In the genomic region with DNA sequence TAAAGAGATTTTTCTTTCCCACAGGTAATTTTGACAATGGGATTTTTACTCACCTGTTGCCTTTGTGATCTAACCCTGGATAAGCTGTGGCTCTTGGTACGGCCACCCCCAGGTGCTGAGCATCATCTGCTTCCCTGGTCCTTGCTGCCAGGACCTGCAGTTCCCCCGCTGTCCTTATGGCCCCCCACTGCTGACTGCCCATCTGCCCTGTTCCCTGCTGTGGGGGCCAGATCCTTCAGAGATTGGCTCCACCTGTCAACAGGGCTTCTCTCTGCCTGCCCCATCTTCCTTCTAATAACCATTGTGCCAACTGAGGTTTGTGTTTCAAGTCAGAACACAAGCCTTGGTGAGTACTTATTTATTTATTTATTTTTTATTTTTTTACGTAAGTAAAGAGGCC, we compare ENCODE assay signal across 28 cellular contexts.
DNase-seq lines count a peak whose midpoint lies in the region; ATAC-seq and TF ChIP-seq lines count a peak whose summit lies in the region.
"Had no signal": no experiment of that assay in that cellular context is flagged by ENCODE, and none has a peak within 500 bp of the region (broad histone marks: within the 10 kb centered on the region; RNA-seq: fewer than 3 reads in every experiment).

No MANE protein-coding gene starts in this region.

- H3K4me3 Mint-ChIP-seq in CD4-positive, CD25-positive, alpha-beta regulatory T cell, result peak overlapping the region in 2 of 4 donors; percentile 31 to 55
- no peak overlapping the region for H3K4me3 Mint-ChIP-seq in CD8-positive, alpha-beta T cell
- no peak overlapping the region for H3K4me3 Mint-ChIP-seq in T-helper 17 cell
- H3K4me3 Mint-ChIP-seq: activated CD4-positive, alpha-beta T cell treated with anti-CD3 and anti-CD28 coated beads, Interleukin-2, amount 10 ng/mL, durations not matched to agents 7 days and 5 days; activated CD8-positive, alpha-beta memory T cell treated with anti-CD3 and anti-CD28 coated beads, Interleukin-2, amount 10 ng/mL, durations not matched to agents 7 days and 5 days; mesothelial cell of epicardium had no signal

- 97 to 100% (median 99%) methylated on average over 3 of the region's 3 CpGs for WGBS in psoas muscle, 3 donors

- peak overlapping the region; percentile 61 for H3K9ac ChIP-seq in iPS-18a (ENCODE audit: low read length)
- H3K9ac ChIP-seq: SK-N-SH had no signal

- H3K9me3 ChIP-seq in CD4-positive, CD25-positive, alpha-beta regulatory T cell (ENCODE audit: control insufficient read depth in 2 of 2, low read length in 2 of 2), result no peaks in the 10 kb centered on the region
- no peaks in the 10 kb centered on the region for H3K9me3 ChIP-seq in CD8-positive, alpha-beta T cell (ENCODE audit: low read length)
- H3K9me3 ChIP-seq in T-helper 17 cell (ENCODE audit: control insufficient read depth, low read length, poor library complexity, severe bottlenecking) (no peaks in the 10 kb centered on the region), iPS-18a (ENCODE audit: control insufficient read depth, low read depth, low read length) (no peaks in the 10 kb centered on the region), osteoblast (ENCODE audit: low read depth, low read length) (no peaks in the 10 kb centered on the region), vagina (no peaks in the 10 kb centered on the region), psoas muscle (no peaks in the 10 kb centered on the region)
- H3K9me3 ChIP-seq: left lung, SK-N-SH, transverse colon had no signal

- peaks cover 2% of the 10 kb centered on the region for H4K20me1 ChIP-seq in osteoblast (ENCODE audit: insufficient read depth, low read length)

- peak overlapping the region in 2 of 3 donors; percentile 85 to 90 for H3K27ac Mint-ChIP-seq in CD4-positive, CD25-positive, alpha-beta regulatory T cell
- peak overlapping the region; percentile 66 for H3K27ac Mint-ChIP-seq in CD8-positive, alpha-beta T cell
- peak overlapping the region; percentile 75 for H3K27ac Mint-ChIP-seq in T-helper 17 cell
- H3K27ac Mint-ChIP-seq: activated T-cell treated with anti-CD3 and anti-CD28 coated beads, Interleukin-2, amount 50 U/mL, for 72 hours had no signal

- H3K4me2 ChIP-seq in osteoblast (ENCODE audit: insufficient read depth, low read length), result no peak overlapping the region

- no peak for DNase-seq in CD4-positive, CD25-positive, alpha-beta regulatory T cell
- DNase-seq in CD8-positive, alpha-beta T cell, result no peak
- DNase-seq in T-helper 17 cell, result no peak
- DNase-seq in osteoblast (ENCODE audit: insufficient read length, low spot score, missing footprints), result no peak
- DNase-seq in vagina (ENCODE audit: extremely low spot score in 2 of 2), result no peak
- no peak for DNase-seq in psoas muscle
- DNase-seq: activated CD4-positive, alpha-beta T cell treated with anti-CD3 and anti-CD28 coated beads, Interleukin-2, amount 10 ng/mL, durations not matched to agents 7 days and 5 days; activated CD8-positive, alpha-beta memory T cell treated with anti-CD3 and anti-CD28 coated beads, Interleukin-2, amount 10 ng/mL, durations not matched to agents 7 days and 5 days; activated naive CD4-positive, alpha-beta T cell treated with anti-CD3 and anti-CD28 coated beads, Interleukin-2, amount 50 U/mL, for 16 hours; activated T-cell treated with anti-CD3 and anti-CD28 coated beads, Interleukin-2, amount 50 U/mL, for 72 hours; Karpas-422; left lung; naive B cell; NCI-H1436; NCI-H2107; retina; SK-N-SH; small intestine; stimulated activated CD4-positive, alpha-beta T cell treated with anti-CD3 and anti-CD28 coated beads, Interleukin-1b, Interleukin-23, amount 100 ng/mL, for 48 hours; stimulated activated CD8-positive, alpha-beta memory T cell treated with anti-CD3 and anti-CD28 coated beads, Interleukin-4, amount 100 ng/mL, for 48 hours; transverse colon; WERI-Rb-1 had no signal

- POLR2A ChIA-PET in CD8-positive, alpha-beta T cell (lab: Charles Lee), result no interaction called here

- ATAC-seq in CD4-positive, CD25-positive, alpha-beta regulatory T cell (ENCODE audit: low read depth in 2 of 2), result no peak
- ATAC-seq in CD8-positive, alpha-beta T cell, result no peak
- ATAC-seq in T-helper 17 cell (no peak), psoas muscle (no peak)
- ATAC-seq: activated CD8-positive, alpha-beta memory T cell treated with anti-CD3 and anti-CD28 coated beads, Interleukin-2, amount 10 ng/mL, durations not matched to agents 7 days and 5 days; activated T-cell treated with anti-CD3 and anti-CD28 coated beads, Interleukin-2, amount 50 U/mL, for 72 hours; GM12878; HCT116; left lung had no signal

- TF ChIP-seq CTCF in CD8-positive, alpha-beta T cell (IDR thresholded peaks at IDR 0.05), result no peak
- TF ChIP-seq CTCF in osteoblast (IDR thresholded peaks at IDR 0.05; ENCODE audit: extremely low read depth, low read depth, low read length) (no peak), vagina (IDR thresholded peaks at IDR 0.05) (no peak), psoas muscle (IDR thresholded peaks at IDR 0.05) (no peak)

- H3K36me3 Mint-ChIP-seq in CD4-positive, CD25-positive, alpha-beta regulatory T cell, result peaks cover 1% of the 10 kb centered on the region
- peaks cover 19% of the 10 kb centered on the region for H3K36me3 Mint-ChIP-seq in CD8-positive, alpha-beta T cell
- H3K36me3 Mint-ChIP-seq in T-helper 17 cell (ENCODE audit: low read depth), result peaks cover 2% of the 10 kb centered on the region

- H3K36me3 ChIP-seq in CD4-positive, CD25-positive, alpha-beta regulatory T cell (ENCODE audit: control insufficient read depth, insufficient read depth, low read length), result peaks cover 3% of the 10 kb centered on the region
- no peaks in the 10 kb centered on the region for H3K36me3 ChIP-seq in CD8-positive, alpha-beta T cell (ENCODE audit: insufficient read depth, low read length)
- H3K36me3 ChIP-seq in iPS-18a (ENCODE audit: control insufficient read depth, low read depth, low read length), result no peaks in the 10 kb centered on the region
- peaks cover 6% of the 10 kb centered on the region for H3K36me3 ChIP-seq in osteoblast (ENCODE audit: insufficient read depth, low read length)
- no peaks in the 10 kb centered on the region for H3K36me3 ChIP-seq in vagina
- H3K36me3 ChIP-seq in psoas muscle (ENCODE audit: insufficient read depth in 1 of 2, low read depth in 1 of 2), result no peaks in the 10 kb centered on the region
- H3K36me3 ChIP-seq: left lung, transverse colon had no signal

- H3K27me3 Mint-ChIP-seq in CD4-positive, CD25-positive, alpha-beta regulatory T cell, result no peaks in the 10 kb centered on the region
- H3K27me3 Mint-ChIP-seq in CD8-positive, alpha-beta T cell (ENCODE audit: low read depth), result no peaks in the 10 kb centered on the region
- H3K27me3 Mint-ChIP-seq in T-helper 17 cell, result no peaks in the 10 kb centered on the region
- H3K27me3 Mint-ChIP-seq: activated CD4-positive, alpha-beta T cell treated with anti-CD3 and anti-CD28 coated beads, Interleukin-2, amount 10 ng/mL, durations not matched to agents 7 days and 5 days; activated CD8-positive, alpha-beta memory T cell treated with anti-CD3 and anti-CD28 coated beads, Interleukin-2, amount 10 ng/mL, durations not matched to agents 7 days and 5 days; naive B cell had no signal

- intact Hi-C loops in CD8-positive, alpha-beta T cell (cut with DNase I, micrococcal nuclease), result no loop called here
- intact Hi-C loops in vagina (cut with DNase I) (no loop called here), psoas muscle (cut with DNase I) (no loop called here)

- no peaks in the 10 kb centered on the region for H3K27me3 ChIP-seq in CD4-positive, CD25-positive, alpha-beta regulatory T cell (ENCODE audit: control insufficient read depth, insufficient read depth, low read length)
- H3K27me3 ChIP-seq in CD8-positive, alpha-beta T cell (ENCODE audit: insufficient read depth, low read length), result no peaks in the 10 kb centered on the region
- H3K27me3 ChIP-seq in iPS-18a (ENCODE audit: control insufficient read depth, insufficient read depth, low read length), result no peaks in the 10 kb centered on the region
- H3K27me3 ChIP-seq in osteoblast (ENCODE audit: insufficient read depth, low read length), result no peaks in the 10 kb centered on the region
- H3K27me3 ChIP-seq in vagina, result no peaks in the 10 kb centered on the region
- H3K27me3 ChIP-seq in psoas muscle (ENCODE audit: insufficient read depth in 3 of 3, low read length in 2 of 3), result no peaks in the 10 kb centered on the region
- H3K27me3 ChIP-seq: dorsolateral prefrontal cortex, left lung, transverse colon had no signal

- no peak overlapping the region for H3K4me3 ChIP-seq in CD4-positive, CD25-positive, alpha-beta regulatory T cell (ENCODE audit: low read depth, low read length)
- no peak overlapping the region for H3K4me3 ChIP-seq in CD8-positive, alpha-beta T cell (ENCODE audit: low read depth, low read length)
- H3K4me3 ChIP-seq in iPS-18a (ENCODE audit: low read length) (no peak overlapping the region), osteoblast (ENCODE audit: insufficient read depth, low read length) (no peak overlapping the region), vagina (no peak overlapping the region), psoas muscle (no peak overlapping the region)
- H3K4me3 ChIP-seq: dorsolateral prefrontal cortex, GM12878, left lung, transverse colon had no signal

- H3K4me1 Mint-ChIP-seq in CD4-positive, CD25-positive, alpha-beta regulatory T cell, result peaks cover 16 to 48% (median 31%) of the 10 kb centered on the region in 4 donors
- peaks cover 30% of the 10 kb centered on the region for H3K4me1 Mint-ChIP-seq in CD8-positive, alpha-beta T cell (ENCODE audit: low read depth)
- peaks cover 34% of the 10 kb centered on the region for H3K4me1 Mint-ChIP-seq in T-helper 17 cell

- peaks cover 17% of the 10 kb centered on the region for H3K79me2 ChIP-seq in osteoblast (ENCODE audit: insufficient read depth, low read length)

- peaks cover 21% of the 10 kb centered on the region for H3K4me1 ChIP-seq in CD4-positive, CD25-positive, alpha-beta regulatory T cell (ENCODE audit: control insufficient read depth, insufficient read depth, low read length, poor library complexity, severe bottlenecking)
- peaks cover 24% of the 10 kb centered on the region for H3K4me1 ChIP-seq in CD8-positive, alpha-beta T cell (ENCODE audit: insufficient read depth, low read length)
- H3K4me1 ChIP-seq in iPS-18a (ENCODE audit: control insufficient read depth, low read depth, low read length), result peaks cover 12% of the 10 kb centered on the region
- H3K4me1 ChIP-seq in osteoblast (ENCODE audit: insufficient read depth, low read length), result peaks cover 31% of the 10 kb centered on the region
- H3K4me1 ChIP-seq in vagina, result peaks cover 64% of the 10 kb centered on the region
- H3K4me1 ChIP-seq in psoas muscle, result no peaks in the 10 kb centered on the region

- CTCF ChIA-PET in CD8-positive, alpha-beta T cell (lab: Charles Lee), result no interaction called here

- H3K9me3 Mint-ChIP-seq in CD4-positive, CD25-positive, alpha-beta regulatory T cell, result no peaks in the 10 kb centered on the region
- no peaks in the 10 kb centered on the region for H3K9me3 Mint-ChIP-seq in CD8-positive, alpha-beta T cell
- H3K9me3 Mint-ChIP-seq: activated CD4-positive, alpha-beta T cell treated with anti-CD3 and anti-CD28 coated beads, Interleukin-2, amount 10 ng/mL, durations not matched to agents 7 days and 5 days; activated T-cell treated with anti-CD3 and anti-CD28 coated beads, Interleukin-2, amount 50 U/mL, for 72 hours; mesothelial cell of epicardium; naive B cell had no signal

- H2AFZ ChIP-seq in osteoblast (ENCODE audit: low read length), result no peak overlapping the region

- H3K27ac ChIP-seq in CD4-positive, CD25-positive, alpha-beta regulatory T cell (ENCODE audit: insufficient read depth, low read length, poor library complexity, severe bottlenecking), result no peak overlapping the region
- no peak overlapping the region for H3K27ac ChIP-seq in CD8-positive, alpha-beta T cell (ENCODE audit: low read depth, low read length)
- no peak overlapping the region for H3K27ac ChIP-seq in iPS-18a (ENCODE audit: low read length)
- H3K27ac ChIP-seq in osteoblast (ENCODE audit: low read depth, low read length), result no peak overlapping the region
- no peak overlapping the region for H3K27ac ChIP-seq in vagina
- H3K27ac ChIP-seq in psoas muscle, result no peak overlapping the region
- H3K27ac ChIP-seq: dorsolateral prefrontal cortex, HL-60, left lung, WERI-Rb-1 had no signal

- TF ChIP-seq POLR2A in vagina (IDR thresholded peaks at IDR 0.05), result no peak
